ENCODE assay signal across 9 cellular contexts in the genomic region with DNA sequence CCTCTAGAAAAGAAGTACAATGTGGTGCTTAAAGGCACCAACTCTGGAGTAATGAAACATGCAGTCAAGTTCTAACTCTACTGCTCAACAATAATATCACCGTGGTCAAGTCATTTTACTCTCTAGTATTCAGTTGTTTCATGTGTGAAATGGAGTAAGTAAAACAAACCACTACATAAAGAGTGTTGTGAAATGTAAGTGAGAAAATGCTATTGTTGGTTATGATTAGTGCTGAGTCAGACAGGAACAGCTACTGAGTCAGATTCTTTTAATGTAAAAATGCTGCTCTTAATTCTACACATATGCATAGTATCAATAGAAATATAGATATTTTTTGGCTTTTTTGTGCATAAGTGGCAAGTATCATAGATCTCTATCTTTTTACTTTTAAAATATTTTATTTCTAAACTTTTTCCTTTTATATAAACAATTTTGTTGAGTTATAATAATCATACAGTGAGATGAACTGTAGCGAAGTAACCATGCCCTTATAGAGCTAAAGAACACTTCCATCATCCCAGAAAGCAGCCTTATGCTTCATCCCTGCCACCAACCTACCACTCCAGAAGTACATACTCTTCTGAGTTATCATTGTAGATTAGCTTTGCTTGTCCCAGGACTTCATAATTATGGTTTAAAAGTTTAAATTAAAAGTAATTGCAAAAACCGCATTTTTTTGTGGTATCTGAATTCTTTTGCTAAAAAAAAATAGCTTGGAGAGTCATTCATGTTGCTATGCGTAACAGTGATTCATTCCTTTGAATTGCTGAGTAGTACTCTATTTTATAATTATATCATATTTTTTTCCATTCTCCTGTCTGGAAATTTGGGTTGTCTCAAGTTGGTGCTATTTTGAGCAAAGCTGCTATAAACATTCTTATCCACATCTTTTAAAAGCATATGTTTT.
A peak's percentile ranks its signal among the peaks of the same experiment; 100 is the strongest.
DNase-seq lines count a peak whose midpoint lies in the region; ATAC-seq and TF ChIP-seq lines count a peak whose summit lies in the region.
"Had no signal": no experiment of that assay in that cellular context is flagged by ENCODE, and none has a peak within 500 bp of the region (broad histone marks: within the 10 kb centered on the region; RNA-seq: fewer than 3 reads in every experiment).

No MANE protein-coding gene starts in this region.

- H3K27me3 Mint-ChIP-seq in activated CD8-positive, alpha-beta memory T cell treated with anti-CD3 and anti-CD28 coated beads, Interleukin-2, amount 10 ng/mL, durations not matched to agents 7 days and 5 days = peaks cover 4% of the 10 kb centered on the region

- no peaks in the 10 kb centered on the region for H3K36me3 Mint-ChIP-seq in activated CD8-positive, alpha-beta memory T cell treated with anti-CD3 and anti-CD28 coated beads, Interleukin-2, amount 10 ng/mL, durations not matched to agents 7 days and 5 days

- H2AFZ ChIP-seq in osteoblast (ENCODE audit: low read length) = no peak overlapping the region

- no peak for TF ChIP-seq EP300 in tibial nerve (IDR thresholded peaks at IDR 0.05)

- CTCF ChIA-PET in activated CD8-positive, alpha-beta memory T cell treated with anti-CD3 and anti-CD28 coated beads, Interleukin-2, amount 10 ng/mL, durations not matched to agents 7 days and 5 days (lab: Charles Lee) = no interaction called here

- peaks cover 6 to 7% of the 10 kb centered on the region in 2 donors for H3K9me3 ChIP-seq in ascending aorta
- H3K9me3 ChIP-seq in osteoblast (ENCODE audit: low read depth, low read length) = peaks cover 3% of the 10 kb centered on the region
- peaks cover 0 to 21% (median 0%) of the 10 kb centered on the region in 4 donors for H3K9me3 ChIP-seq in tibial nerve

- TF ChIP-seq POLR2A in tibial nerve (IDR thresholded peaks at IDR 0.05) = no peak

- no peaks in the 10 kb centered on the region for H4K20me1 ChIP-seq in osteoblast (ENCODE audit: insufficient read depth, low read length)

- H3K4me3 Mint-ChIP-seq in activated CD8-positive, alpha-beta memory T cell treated with anti-CD3 and anti-CD28 coated beads, Interleukin-2, amount 10 ng/mL, durations not matched to agents 7 days and 5 days = no peak overlapping the region

- no peak overlapping the region for H3K27ac Mint-ChIP-seq in activated CD8-positive, alpha-beta memory T cell treated with anti-CD3 and anti-CD28 coated beads, Interleukin-2, amount 10 ng/mL, durations not matched to agents 7 days and 5 days

- no peaks in the 10 kb centered on the region for H3K9me3 Mint-ChIP-seq in activated CD8-positive, alpha-beta memory T cell treated with anti-CD3 and anti-CD28 coated beads, Interleukin-2, amount 10 ng/mL, durations not matched to agents 7 days and 5 days (ENCODE audit: low read depth)

- H3K27me3 ChIP-seq in ascending aorta (no peaks in the 10 kb centered on the region), osteoblast (ENCODE audit: insufficient read depth, low read length) (no peaks in the 10 kb centered on the region), tibial nerve (no peaks in the 10 kb centered on the region)

- no peaks in the 10 kb centered on the region for H3K79me2 ChIP-seq in osteoblast (ENCODE audit: insufficient read depth, low read length)

- H3K36me3 ChIP-seq in ascending aorta (no peaks in the 10 kb centered on the region), osteoblast (ENCODE audit: insufficient read depth, low read length) (no peaks in the 10 kb centered on the region), tibial nerve (no peaks in the 10 kb centered on the region)

- ATAC-seq in HG03175 (IDR thresholded peaks at IDR 0.05; ENCODE audit: unreplicated experiment) (peak; percentile 50), HG03108 (IDR thresholded peaks at IDR 0.05; ENCODE audit: unreplicated experiment) (no peak)
- no peak for ATAC-seq in activated CD8-positive, alpha-beta memory T cell treated with anti-CD3 and anti-CD28 coated beads, Interleukin-2, amount 10 ng/mL, durations not matched to agents 7 days and 5 days

- peak overlapping the region; percentile 67 for H3K4me2 ChIP-seq in osteoblast (ENCODE audit: insufficient read depth, low read length)

- DNase-seq in NOMO-1 (lab: John Stamatoyannopoulos, UW; ENCODE audit: unreplicated experiment in 2 of 2) (peak; percentile 11 to 81), NOMO-1 treated with dmso at 0.1 percent for 144 hours (lab: John Stamatoyannopoulos, UW; ENCODE audit: unreplicated experiment) (no peak), ascending aorta (ENCODE audit: low spot score in 2 of 2) (no peak), osteoblast (ENCODE audit: insufficient read length, low spot score, missing footprints) (peak; percentile 80), tibial nerve (ENCODE audit: low spot score in 2 of 2) (no peak)
- no peak for DNase-seq in activated CD8-positive, alpha-beta memory T cell treated with anti-CD3 and anti-CD28 coated beads, Interleukin-2, amount 10 ng/mL, durations not matched to agents 7 days and 5 days

- H3K4me3 ChIP-seq in ascending aorta (no peak overlapping the region), osteoblast (ENCODE audit: insufficient read depth, low read length) (no peak overlapping the region), tibial nerve (no peak overlapping the region)

- no peak for TF ChIP-seq CTCF in ascending aorta (IDR thresholded peaks at IDR 0.05)
- TF ChIP-seq CTCF in osteoblast (IDR thresholded peaks at IDR 0.05; ENCODE audit: extremely low read depth, low read depth, low read length) = no peak
- TF ChIP-seq CTCF in tibial nerve (IDR thresholded peaks at IDR 0.05) = no peak

- intact Hi-C loops in ascending aorta (cut with DNase I) = loop anchor here (5.0 kb wide), 1 partner anchor 55 kb away; no protein-coding TSS in a partner anchor

- H3K27ac ChIP-seq in ascending aorta = peak overlapping the region; percentile 27 to 58
- H3K27ac ChIP-seq in osteoblast (ENCODE audit: low read depth, low read length) = peak overlapping the region; percentile 93
- H3K27ac ChIP-seq in tibial nerve = no peak overlapping the region
- H3K27ac ChIP-seq: 22Rv1 had no signal

- no peaks in the 10 kb centered on the region for H3K4me1 Mint-ChIP-seq in activated CD8-positive, alpha-beta memory T cell treated with anti-CD3 and anti-CD28 coated beads, Interleukin-2, amount 10 ng/mL, durations not matched to agents 7 days and 5 days

- H3K4me1 ChIP-seq in ascending aorta = peaks cover 0 to 13% of the 10 kb centered on the region in 2 donors
- peaks cover 11% of the 10 kb centered on the region for H3K4me1 ChIP-seq in osteoblast (ENCODE audit: insufficient read depth, low read length)
- peaks cover 0 to 11% (median 0%) of the 10 kb centered on the region in 4 donors for H3K4me1 ChIP-seq in tibial nerve

- WGBS in tibial nerve, 2 donors = 66 to 90% methylated on average over 4 of the region's 4 CpGs

Comparison
In these comparisons a context has a peak if more than half of its experiments do, and no peak if none do; other contexts are left out.
1. DNase-seq: peak in NOMO-1 (2 of 2) and osteoblast (single experiment); none in NOMO-1 treated with dmso at 0.1 percent for 144 hours (single experiment), ascending aorta (0 of 2), tibial nerve (0 of 2) and activated CD8-positive, alpha-beta memory T cell treated with anti-CD3 and anti-CD28 coated beads, Interleukin-2, amount 10 ng/mL, durations not matched to agents 7 days and 5 days (single experiment).
2. H3K27ac ChIP-seq: peak in ascending aorta (2 of 2) and osteoblast (single experiment); none in tibial nerve (0 of 4).